15 cellular contexts compared by ENCODE assay signal in genomic region chr4:156442961-156443360, GRCh38.
A peak's percentile ranks its signal among the peaks of the same experiment; 100 is the strongest.
DNase-seq lines count a peak whose midpoint lies in the region; ATAC-seq and TF ChIP-seq lines count a peak whose summit lies in the region.
"Had no signal": no experiment of that assay in that cellular context is flagged by ENCODE, and none has a peak within 500 bp of the region (broad histone marks: within the 10 kb centered on the region; RNA-seq: fewer than 3 reads in every experiment).

No MANE protein-coding gene starts in this region.

- no peak overlapping the region for H3K27ac ChIP-seq in vagina
- H3K27ac ChIP-seq: A549, BLaER1 had no signal

- no peaks in the 10 kb centered on the region for H3K36me3 ChIP-seq in vagina
- H3K36me3 ChIP-seq: BLaER1 had no signal

- TF ChIP-seq POLR2A in vagina (IDR thresholded peaks at IDR 0.05), result no peak

- no peak overlapping the region for H3K4me3 ChIP-seq in vagina
- H3K4me3 ChIP-seq: A549, BLaER1, K562 had no signal

- DNase-seq in GM03348 (ENCODE audit: low spot score) (peak; percentile 8), astrocyte of the hippocampus (ENCODE audit: low read depth, low spot score) (peak; percentile 28), renal cortical epithelial cell (ENCODE audit: low read depth) (peak; percentile 27), vagina (ENCODE audit: extremely low spot score in 2 of 2) (no peak)
- no peak for DNase-seq in activated CD8-positive, alpha-beta memory T cell treated with anti-CD3 and anti-CD28 coated beads, Interleukin-2, amount 50 U/mL, for 4 hours
- DNase-seq: CD4-positive, alpha-beta memory T cell; DMS153; DMS79 treated with DMSO at 0.1 percent for 48 hours; EL; HCEC 1CT; IMR-90 had no signal

- no peak for ATAC-seq in HG03520 (IDR thresholded peaks at IDR 0.05; ENCODE audit: unreplicated experiment)
- ATAC-seq: A549, K562 had no signal

- intact Hi-C loops in vagina (cut with DNase I), result no loop called here

- no peak for TF ChIP-seq CTCF in vagina (IDR thresholded peaks at IDR 0.05)

- no peaks in the 10 kb centered on the region for H3K9me3 ChIP-seq in vagina
- H3K9me3 ChIP-seq: A549, BLaER1 had no signal

- no peaks in the 10 kb centered on the region for H3K4me1 ChIP-seq in vagina
- H3K4me1 ChIP-seq: A549, BLaER1 had no signal

- no peaks in the 10 kb centered on the region for H3K27me3 ChIP-seq in vagina
- H3K27me3 ChIP-seq: BLaER1 had no signal

Comparison
In these comparisons a context has a peak if more than half of its experiments do, and no peak if none do; other contexts are left out.
1. DNase-seq: peak in GM03348 (single experiment), astrocyte of the hippocampus (single experiment) and renal cortical epithelial cell (single experiment); none in vagina (0 of 2) and activated CD8-positive, alpha-beta memory T cell treated with anti-CD3 and anti-CD28 coated beads, Interleukin-2, amount 50 U/mL, for 4 hours (single experiment).